8 cellular contexts compared by ENCODE assay signal in genomic region chr9:37035472-37036236, GRCh38. TPM values are rescaled to one million over a fixed set of nuclear protein-coding genes. Genes with fewer than 3 reads are reported as not detected.
DNase-seq lines count a peak whose midpoint lies in the region; TF ChIP-seq lines count a peak whose summit lies in the region.

No MANE protein-coding gene starts in this region.

- H3K9ac ChIP-seq in Loucy (ENCODE audit: low read depth, low read length, poor library complexity, severe bottlenecking) (peak overlapping the region; percentile 79), neural progenitor cell (no peak overlapping the region)

- H3F3A ChIP-seq in Loucy (ENCODE audit: low read depth), result no peaks in the 10 kb centered on the region
- peaks cover 66% of the 10 kb centered on the region for H3F3A ChIP-seq in neural progenitor cell (ENCODE audit: low read depth)

- H3K27me3 Mint-ChIP-seq in brain (peaks cover 100% of the 10 kb centered on the region), neural progenitor cell (ENCODE audit: insufficient read depth, low read depth) (peaks cover 64% of the 10 kb centered on the region)

- peak overlapping the region; percentile 75 for H3K4me2 ChIP-seq in Loucy (ENCODE audit: low read depth, low read length, poor library complexity, severe bottlenecking)
- H3K4me2 ChIP-seq in neural progenitor cell, result peak overlapping the region; percentile 84

- peak overlapping the region; percentile 89 for H3K4me3 ChIP-seq in GM08714 (ENCODE audit: low read length)
- peak overlapping the region; percentile 86 for H3K4me3 ChIP-seq in Loucy (ENCODE audit: low read length, poor library complexity, severe bottlenecking)
- H3K4me3 ChIP-seq in neural progenitor cell, result peak overlapping the region; percentile 46

- H2AFZ ChIP-seq in Loucy (ENCODE audit: low read length) (peak overlapping the region; percentile 99), neural progenitor cell (replicated peaks) (peak overlapping the region; percentile 38)

- H3K36me3 Mint-ChIP-seq in brain (no peaks in the 10 kb centered on the region), neural progenitor cell (no peaks in the 10 kb centered on the region)

- H3K4me3 Mint-ChIP-seq in brain, result peak overlapping the region; percentile 68 to 76 (median 74)
- H3K4me3 Mint-ChIP-seq in neural progenitor cell, result peak overlapping the region; percentile 84

- H3K4me1 Mint-ChIP-seq in brain, result peaks cover 34% of the 10 kb centered on the region
- peaks cover 71% of the 10 kb centered on the region for H3K4me1 Mint-ChIP-seq in neural progenitor cell

- no peak overlapping the region for H3K27ac ChIP-seq in neural progenitor cell

- H3K36me3 ChIP-seq in Loucy (ENCODE audit: insufficient read depth, low read length) (no peaks in the 10 kb centered on the region), neural progenitor cell (no peaks in the 10 kb centered on the region)

- H3K4me1 ChIP-seq in Loucy (ENCODE audit: insufficient read depth, low read length, poor library complexity, severe bottlenecking) (peaks cover 23% of the 10 kb centered on the region), neural progenitor cell (peaks cover 65% of the 10 kb centered on the region)

- H4K20me1 ChIP-seq in Loucy (ENCODE audit: insufficient read depth, low read length, poor library complexity, severe bottlenecking) (no peaks in the 10 kb centered on the region), neural progenitor cell (ENCODE audit: low read depth) (peaks cover 54% of the 10 kb centered on the region)

- no peaks in the 10 kb centered on the region for H3K9me2 ChIP-seq in Loucy (replicated peaks; ENCODE audit: low read depth, low read length)

- H3K27me3 ChIP-seq in Loucy (ENCODE audit: insufficient read depth, low read length, poor library complexity, severe bottlenecking) (no peaks in the 10 kb centered on the region), neural progenitor cell (peaks cover 96% of the 10 kb centered on the region)

- no peak overlapping the region for H3K27ac Mint-ChIP-seq in brain
- peak overlapping the region; percentile 85 for H3K27ac Mint-ChIP-seq in neural progenitor cell

- peak; percentile 76 for DNase-seq in neural progenitor cell (ENCODE audit: low spot score)
- no peak for DNase-seq in NK-92 treated with Interleukin-12 subunit alpha and Interleukin-12 subunit beta, amount 100 ng/mL, for 24 hours (lab: John Stamatoyannopoulos, UW)
- no peak for DNase-seq in nucleus accumbens (lab: John Stamatoyannopoulos, UW)
- DNase-seq in NCI-H128 (lab: John Stamatoyannopoulos, UW; ENCODE audit: unreplicated experiment), result no peak
- no peak for DNase-seq in CD1c-positive myeloid dendritic cell (ENCODE audit: extremely low spot score)

- peaks cover 0 to 8% (median 0%) of the 10 kb centered on the region in 5 experiments for H3K9me3 Mint-ChIP-seq in brain
- H3K9me3 Mint-ChIP-seq in neural progenitor cell, result no peaks in the 10 kb centered on the region

- no peak for TF ChIP-seq CTCF in Loucy (conservative IDR thresholded peaks at IDR 0.05; ENCODE audit: low read length)
- TF ChIP-seq CTCF in brain (conservative IDR thresholded peaks at IDR 0.05), result no peak
- TF ChIP-seq CTCF in neural progenitor cell (IDR thresholded peaks at IDR 0.05), result no peak

- H3K79me2 ChIP-seq in Loucy (ENCODE audit: insufficient read depth, low read length) (no peaks in the 10 kb centered on the region), neural progenitor cell (ENCODE audit: low read depth) (no peaks in the 10 kb centered on the region)

- no peaks in the 10 kb centered on the region for H3K9me3 ChIP-seq in Loucy (ENCODE audit: insufficient read depth, low read depth, low read length)
- H3K9me3 ChIP-seq in neural progenitor cell (ENCODE audit: low read depth), result no peaks in the 10 kb centered on the region

RNA-seq across cellular contexts. Expression of gene PAX5, which starts 1.6 kb away (rescaled TPM):
- 18.7 TPM for polyA plus RNA-seq in brain (ENCODE audit: insufficient read depth, low read depth, low replicate concordance)
- total RNA-seq in neural progenitor cell (ENCODE audit: low replicate concordance), result 0.06 TPM in 1 of 2 replicates, not detected in the other
